ENCODE assay signal across 17 cellular contexts in genomic region chr9:81589819-81590218, GRCh38.
"Had no signal": no experiment of that assay in that cellular context is flagged by ENCODE, and none has a peak within 500 bp of the region (broad histone marks: within the 10 kb centered on the region; RNA-seq: fewer than 3 reads in every experiment).

No MANE protein-coding gene starts in this region.

- H3K9me3 Mint-ChIP-seq: activated naive CD4-positive, alpha-beta T cell treated with anti-CD3 and anti-CD28 coated beads, Interleukin-2, amount 10 ng/mL, durations not matched to agents 7 days and 5 days; activated naive CD8-positive, alpha-beta T cell treated with anti-CD3 and anti-CD28 coated beads, Interleukin-2, amount 50 U/mL, for 24 hours; activated T-cell treated with anti-CD3 and anti-CD28 coated beads, Interleukin-2, amount 50 U/mL, for 24 hours; natural killer cell; T-helper 2 cell treated with Interferon-gamma antibody and Interleukin-4, amounts not matched to agents 5 μg/mL and 100 μg/mL, for 36 hours had no signal

- H3K36me3 Mint-ChIP-seq: activated CD8-positive, alpha-beta memory T cell treated with anti-CD3 and anti-CD28 coated beads, Interleukin-2, amount 10 ng/mL, durations not matched to agents 7 days and 5 days; activated naive CD4-positive, alpha-beta T cell treated with anti-CD3 and anti-CD28 coated beads, Interleukin-2, amount 10 ng/mL, durations not matched to agents 7 days and 5 days had no signal

- H3K27ac ChIP-seq: lower lobe of right lung, spleen had no signal

- H3K4me3 ChIP-seq: lower lobe of right lung, spleen had no signal

- DNase-seq: activated CD4-positive, alpha-beta T cell treated with anti-CD3 and anti-CD28 coated beads for 36 hours; activated CD4-positive, alpha-beta T cell treated with anti-CD3 and anti-CD28 coated beads, Interleukin-2, amount 50 U/mL, for 48 hours; activated CD8-positive, alpha-beta memory T cell treated with anti-CD3 and anti-CD28 coated beads, Interleukin-2, amount 10 ng/mL, durations not matched to agents 7 days and 5 days; activated naive CD4-positive, alpha-beta T cell treated with anti-CD3 and anti-CD28 coated beads, Interleukin-2, amount 10 ng/mL, durations not matched to agents 7 days and 5 days; activated naive CD8-positive, alpha-beta T cell treated with anti-CD3 and anti-CD28 coated beads, Interleukin-2, amount 50 U/mL, for 24 hours; activated T-cell treated with anti-CD3 and anti-CD28 coated beads, Interleukin-2, amount 50 U/mL, for 24 hours; anterior cingulate cortex; cortex of kidney; left colon; lower lobe of right lung; natural killer cell; spleen; stimulated activated CD4-positive, alpha-beta T cell treated with anti-CD3 and anti-CD28 coated beads, Interleukin-4, amount 100 ng/mL, for 4 hours; stimulated activated naive CD4-positive, alpha-beta T cell had no signal

- H3K9me3 ChIP-seq: lower lobe of right lung had no signal

- H3K27me3 ChIP-seq: spleen had no signal

- ATAC-seq: activated CD4-positive, alpha-beta T cell treated with anti-CD3 and anti-CD28 coated beads for 36 hours; activated CD8-positive, alpha-beta memory T cell treated with anti-CD3 and anti-CD28 coated beads, Interleukin-2, amount 10 ng/mL, durations not matched to agents 7 days and 5 days; activated naive CD8-positive, alpha-beta T cell treated with anti-CD3 and anti-CD28 coated beads, Interleukin-2, amount 50 U/mL, for 24 hours; esophagus mucosa; left colon; lower lobe of right lung; natural killer cell had no signal

- H3K4me1 Mint-ChIP-seq: activated CD4-positive, alpha-beta T cell treated with anti-CD3 and anti-CD28 coated beads for 36 hours; activated CD8-positive, alpha-beta memory T cell treated with anti-CD3 and anti-CD28 coated beads, Interleukin-2, amount 10 ng/mL, durations not matched to agents 7 days and 5 days; activated naive CD4-positive, alpha-beta T cell treated with anti-CD3 and anti-CD28 coated beads, Interleukin-2, amount 10 ng/mL, durations not matched to agents 7 days and 5 days; activated naive CD8-positive, alpha-beta T cell treated with anti-CD3 and anti-CD28 coated beads, Interleukin-2, amount 50 U/mL, for 24 hours had no signal

- H3K27ac Mint-ChIP-seq: activated CD4-positive, alpha-beta T cell treated with anti-CD3 and anti-CD28 coated beads for 36 hours; activated CD8-positive, alpha-beta memory T cell treated with anti-CD3 and anti-CD28 coated beads, Interleukin-2, amount 10 ng/mL, durations not matched to agents 7 days and 5 days; activated naive CD4-positive, alpha-beta T cell treated with anti-CD3 and anti-CD28 coated beads, Interleukin-2, amount 10 ng/mL, durations not matched to agents 7 days and 5 days; activated naive CD8-positive, alpha-beta T cell treated with anti-CD3 and anti-CD28 coated beads, Interleukin-2, amount 50 U/mL, for 24 hours; activated T-cell treated with anti-CD3 and anti-CD28 coated beads, Interleukin-2, amount 50 U/mL, for 24 hours; T-helper 2 cell treated with Interferon-gamma antibody and Interleukin-4, amounts not matched to agents 5 μg/mL and 100 μg/mL, for 36 hours had no signal

- H3K27me3 Mint-ChIP-seq: activated CD8-positive, alpha-beta memory T cell treated with anti-CD3 and anti-CD28 coated beads, Interleukin-2, amount 10 ng/mL, durations not matched to agents 7 days and 5 days; activated naive CD8-positive, alpha-beta T cell treated with anti-CD3 and anti-CD28 coated beads, Interleukin-2, amount 50 U/mL, for 24 hours had no signal

- H3K4me3 Mint-ChIP-seq: activated CD4-positive, alpha-beta T cell treated with anti-CD3 and anti-CD28 coated beads for 36 hours; activated CD8-positive, alpha-beta memory T cell treated with anti-CD3 and anti-CD28 coated beads, Interleukin-2, amount 10 ng/mL, durations not matched to agents 7 days and 5 days; activated naive CD4-positive, alpha-beta T cell treated with anti-CD3 and anti-CD28 coated beads, Interleukin-2, amount 10 ng/mL, durations not matched to agents 7 days and 5 days; activated naive CD8-positive, alpha-beta T cell treated with anti-CD3 and anti-CD28 coated beads, Interleukin-2, amount 50 U/mL, for 24 hours; activated T-cell treated with anti-CD3 and anti-CD28 coated beads, Interleukin-2, amount 50 U/mL, for 24 hours; natural killer cell; T-helper 2 cell treated with Interferon-gamma antibody and Interleukin-4, amounts not matched to agents 5 μg/mL and 100 μg/mL, for 36 hours; type B pancreatic cell had no signal
